ENCODE assay signal across 23 cellular contexts in genomic region chr11:97956904-97957303, GRCh38.
DNase-seq lines count a peak whose midpoint lies in the region; ATAC-seq, FAIRE-seq and TF ChIP-seq lines count a peak whose summit lies in the region.
"Had no signal": no experiment of that assay in that cellular context is flagged by ENCODE, and none has a peak within 500 bp of the region (broad histone marks: within the 10 kb centered on the region; RNA-seq: fewer than 3 reads in every experiment).

No MANE protein-coding gene starts in this region.

- BruUV-seq in IMR-90 (replicated peaks; lab: Mats Ljungman, UMichigan) = no TSS peak

- no peak overlapping the region for H3K4ac ChIP-seq in IMR-90 (ENCODE audit: low read depth, low read length)

- no peak for TF ChIP-seq POLR2A in IMR-90 (IDR thresholded peaks at IDR 0.05; ENCODE audit: low read depth, low read length)

- H2AK5ac ChIP-seq in IMR-90 (ENCODE audit: low read depth, low read length) = no peak overlapping the region

- in situ Hi-C loops in IMR-90 (cut with MboI; ENCODE audit: low sequenced_read_pairs) = no loop called here

- no peak overlapping the region for H4K5ac ChIP-seq in IMR-90 (ENCODE audit: low read depth, low read length)

- H2AK9ac ChIP-seq in IMR-90 (replicated peaks; ENCODE audit: low read depth, low read length, poor library complexity) = no peak overlapping the region

- no peak overlapping the region for H3K27ac Mint-ChIP-seq in CD4-positive, alpha-beta memory T cell
- H3K27ac Mint-ChIP-seq: CD14-positive monocyte; CD4-positive, alpha-beta T cell had no signal

- H3K9me2 ChIP-seq in SK-N-SH = no peaks in the 10 kb centered on the region; the same call in 1 of the 2 replicates

- no peak overlapping the region for H3K14ac ChIP-seq in IMR-90 (replicated peaks; ENCODE audit: low read depth, low read length)

- ATAC-seq in SK-N-SH treated with all-trans-retinoic acid at 6 μM for 48 hours (no peak), IMR-90 (ENCODE audit: low read depth) (peak; percentile 57)

- H3K18ac ChIP-seq in IMR-90 (ENCODE audit: low read depth, low read length) = no peak overlapping the region

- H3K4me2 ChIP-seq in SK-N-SH (no peak overlapping the region), IMR-90 (ENCODE audit: low read depth, low read length) (no peak overlapping the region)
- H3K4me2 ChIP-seq: BLaER1 treated with 17β-estradiol and CSF1 and Interleukin-3, amounts not matched to agents 10 nM and 100 nM had no signal

- no peaks in the 10 kb centered on the region for H3F3A ChIP-seq in SK-N-SH (replicated peaks; ENCODE audit: insufficient read depth)

- FAIRE-seq in islet of Langerhans (lab: Jason Lieb, UNC) (peak; percentile 65), kidney (lab: Jason Lieb, UNC) (no peak)
- FAIRE-seq: A204.1, G401.6, GM12892, H54 had no signal

- 44% methylated on average over 2 of the region's 2 CpGs for WGBS in SK-N-SH (ENCODE audit: low lambda C conversion rate)
- no CpG with 5 or more reads among the region's 2 CpGs for WGBS in IMR-90 (ENCODE audit: extremely low coverage in 2 of 2, insufficient read length in 1 of 2), 2 experiments

- CTCF ChIA-PET in SK-N-SH (lab: Yijun Ruan, JAX) = no interaction called here
- CTCF ChIA-PET in IMR-90 (lab: Yijun Ruan, JAX) = no interaction called here
- CTCF ChIA-PET in CD4-positive, alpha-beta memory T cell (lab: Charles Lee; ENCODE audit: partially characterized antibody) = no interaction called here

- H2BK120ac ChIP-seq in IMR-90 (ENCODE audit: low read depth, low read length) = no peak overlapping the region

- H4K91ac ChIP-seq in IMR-90 (ENCODE audit: insufficient read depth, low read depth, low read length) = no peak overlapping the region

- H3K27me3 ChIP-seq in SK-N-SH (ENCODE audit: insufficient read depth) (no peaks in the 10 kb centered on the region), IMR-90 (ENCODE audit: control insufficient read depth, insufficient read depth, low read length) (no peaks in the 10 kb centered on the region)
- no peaks in the 10 kb centered on the region for H3K27me3 ChIP-seq in CD4-positive, alpha-beta memory T cell (ENCODE audit: insufficient read depth, low read length)
- H3K27me3 ChIP-seq: BE2C; BLaER1 treated with 17β-estradiol and CSF1 and Interleukin-3, amounts not matched to agents 10 nM and 100 nM had no signal

- peaks cover 0 to 8% (median 4%) of the 10 kb centered on the region in 8 donors for H3K9me3 Mint-ChIP-seq in CD4-positive, alpha-beta memory T cell

- no peaks in the 10 kb centered on the region for H3K36me3 Mint-ChIP-seq in CD4-positive, alpha-beta memory T cell
- H3K36me3 Mint-ChIP-seq: CD14-positive monocyte had no signal

- H4K20me1 ChIP-seq in SK-N-SH (ENCODE audit: insufficient read depth) = no peaks in the 10 kb centered on the region
- H4K20me1 ChIP-seq in IMR-90 (ENCODE audit: insufficient read depth, low read length) = no peaks in the 10 kb centered on the region
- H4K20me1 ChIP-seq: BLaER1 treated with 17β-estradiol and CSF1 and Interleukin-3, amounts not matched to agents 10 nM and 100 nM had no signal

- dilution Hi-C loops in IMR-90 (cut with HindIII; ENCODE audit: low sequenced_read_pairs, unreplicated experiment) = no loop called here

- H3K4me1 ChIP-seq in SK-N-SH (ENCODE audit: control insufficient read depth in 1 of 2, insufficient read depth in 2 of 2, low read depth in 1 of 2, low read length in 1 of 2) = no peaks in the 10 kb centered on the region
- no peaks in the 10 kb centered on the region for H3K4me1 ChIP-seq in IMR-90 (ENCODE audit: control insufficient read depth, insufficient read depth, low read length)
- H3K4me1 ChIP-seq in CD4-positive, alpha-beta memory T cell (ENCODE audit: insufficient read depth, low read length) = no peaks in the 10 kb centered on the region
- no peaks in the 10 kb centered on the region for H3K4me1 ChIP-seq in kidney (ENCODE audit: control insufficient read depth in 1 of 2, insufficient read depth in 1 of 2, low read depth in 1 of 2, low read length in 2 of 2)
- H3K4me1 ChIP-seq: BE2C; BLaER1 treated with 17β-estradiol and CSF1 and Interleukin-3, amounts not matched to agents 10 nM and 100 nM; Caco-2 had no signal

- no peak overlapping the region for H4K8ac ChIP-seq in IMR-90 (ENCODE audit: low read depth in 2 of 2, low read length in 2 of 2)

- H3K9ac ChIP-seq in SK-N-SH = no peak overlapping the region
- H3K9ac ChIP-seq in IMR-90 (ENCODE audit: low read depth, low read length) = no peak overlapping the region
- no peak overlapping the region for H3K9ac ChIP-seq in kidney (ENCODE audit: low read length in 2 of 2)
- H3K9ac ChIP-seq: BLaER1 treated with 17β-estradiol and CSF1 and Interleukin-3, amounts not matched to agents 10 nM and 100 nM had no signal

- no peak for TF ChIP-seq CTCF in SK-N-SH (IDR thresholded peaks at IDR 0.05)
- TF ChIP-seq CTCF in IMR-90 (conservative IDR thresholded peaks at IDR 0.05; ENCODE audit: low read depth, low read length) = no peak
- TF ChIP-seq CTCF in kidney (IDR thresholded peaks at IDR 0.05; ENCODE audit: borderline replicate concordance, extremely low read depth, insufficient read depth) = no peak

- no peak overlapping the region for H2BK15ac ChIP-seq in IMR-90 (ENCODE audit: low read depth, low read length)

- H3K79me1 ChIP-seq in IMR-90 (ENCODE audit: low read depth in 1 of 2, low read length in 2 of 2) = no peaks in the 10 kb centered on the region

- TF ChIP-seq RAD21 in SK-N-SH (IDR thresholded peaks at IDR 0.05; ENCODE audit: low read length) (no peak), IMR-90 (IDR thresholded peaks at IDR 0.05; ENCODE audit: low read length) (no peak)

- H2BK20ac ChIP-seq in IMR-90 (ENCODE audit: low read depth, low read length) = no peak overlapping the region

- H3K23ac ChIP-seq in IMR-90 (ENCODE audit: low read depth, low read length) = no peak overlapping the region

- DNase-seq in SK-N-SH (no peak), IMR-90 (no peak), kidney (no peak), COR-L47 (lab: John Stamatoyannopoulos, UW) (no peak)
- no peak for DNase-seq in CD4-positive, alpha-beta memory T cell
- no peak for DNase-seq in activated CD4-positive, alpha-beta T cell treated with anti-CD3 and anti-CD28 coated beads for 1 hour
- DNase-seq: AML-193; BE2C; Caco-2; CD4-positive, alpha-beta T cell; DMS153; DND-41; GOT3; HCEC 1CT had no signal

- H3K4me3 ChIP-seq in SK-N-SH (ENCODE audit: low read depth in 2 of 2, low read length in 1 of 2) (no peak overlapping the region), IMR-90 (ENCODE audit: insufficient read depth, low read depth, low read length) (no peak overlapping the region), kidney (ENCODE audit: low read length in 2 of 2) (no peak overlapping the region)
- no peak overlapping the region for H3K4me3 ChIP-seq in CD4-positive, alpha-beta memory T cell (ENCODE audit: low read length in 2 of 2)
- H3K4me3 ChIP-seq: BLaER1 treated with 17β-estradiol and CSF1 and Interleukin-3, amounts not matched to agents 10 nM and 100 nM had no signal

- H3K36me3 ChIP-seq in SK-N-SH (replicated peaks in 1 of 2; ENCODE audit: control insufficient read depth in 1 of 2, insufficient read depth in 2 of 2, low read length in 1 of 2) (no peaks in the 10 kb centered on the region), IMR-90 (ENCODE audit: control insufficient read depth, insufficient read depth, low read length) (no peaks in the 10 kb centered on the region), kidney (ENCODE audit: control insufficient read depth in 1 of 2, insufficient read depth in 2 of 2, low read length in 2 of 2) (no peaks in the 10 kb centered on the region)
- no peaks in the 10 kb centered on the region for H3K36me3 ChIP-seq in CD4-positive, alpha-beta memory T cell (ENCODE audit: insufficient read depth, low read length)
- H3K36me3 ChIP-seq: BE2C; BLaER1 treated with 17β-estradiol and CSF1 and Interleukin-3, amounts not matched to agents 10 nM and 100 nM had no signal

- no peaks in the 10 kb centered on the region for H3K79me2 ChIP-seq in SK-N-SH (ENCODE audit: insufficient read depth)

- H3K27ac ChIP-seq in SK-N-SH (ENCODE audit: low read depth in 2 of 2, low read length in 1 of 2) = no peak overlapping the region
- no peak overlapping the region for H3K27ac ChIP-seq in IMR-90 (ENCODE audit: insufficient read depth, low read length)
- H3K27ac ChIP-seq in CD4-positive, alpha-beta memory T cell (ENCODE audit: low read depth, low read length) = no peak overlapping the region
- no peak overlapping the region for H3K27ac ChIP-seq in kidney (ENCODE audit: low read depth in 2 of 2, low read length in 2 of 2)
- H3K27ac ChIP-seq: 22Rv1; BLaER1 treated with 17β-estradiol and CSF1 and Interleukin-3, amounts not matched to agents 10 nM and 100 nM had no signal

- H2BK5ac ChIP-seq in IMR-90 (ENCODE audit: low read depth, low read length, poor library complexity, severe bottlenecking) = no peak overlapping the region

- 0 out of 2 replicates have a peak overlapping the region, but pooled peaks have one; percentile 46 for H2AFZ ChIP-seq in SK-N-SH (ENCODE audit: low read depth)
- peak overlapping the region; percentile 61 for H2AFZ ChIP-seq in IMR-90 (replicated peaks; ENCODE audit: low read length, poor library complexity)

- H3K4me3 Mint-ChIP-seq in CD4-positive, alpha-beta memory T cell = no peak overlapping the region
- H3K4me3 Mint-ChIP-seq: CD14-positive monocyte; CD4-positive, alpha-beta T cell had no signal

- H3K9me3 ChIP-seq in SK-N-SH = peaks cover 4% of the 10 kb centered on the region; the same call in 1 of the 2 replicates
- no peaks in the 10 kb centered on the region for H3K9me3 ChIP-seq in IMR-90 (ENCODE audit: control insufficient read depth, insufficient read depth, low read length)
- no peaks in the 10 kb centered on the region for H3K9me3 ChIP-seq in CD4-positive, alpha-beta memory T cell (ENCODE audit: control insufficient read depth in 1 of 2, low read length in 2 of 2)
- no peaks in the 10 kb centered on the region for H3K9me3 ChIP-seq in kidney (ENCODE audit: control insufficient read depth in 1 of 2, low read length in 2 of 2)
- H3K9me3 ChIP-seq: BE2C; BLaER1 treated with 17β-estradiol and CSF1 and Interleukin-3, amounts not matched to agents 10 nM and 100 nM; Caco-2 had no signal

- H3K56ac ChIP-seq in IMR-90 (ENCODE audit: extremely low read depth, insufficient read depth, low read length) = no peak overlapping the region

- POLR2A ChIA-PET in SK-N-SH (lab: Yijun Ruan, JAX) (no interaction called here), IMR-90 (lab: Charles Lee; ENCODE audit: unreplicated experiment) (no interaction called here)
- POLR2A ChIA-PET in CD4-positive, alpha-beta memory T cell (lab: Charles Lee; ENCODE audit: partially characterized antibody) = no interaction called here

- intact Hi-C loops in IMR-90 (cut with micrococcal nuclease) = no loop called here
- intact Hi-C loops in CD4-positive, alpha-beta memory T cell (cut with micrococcal nuclease) = no loop called here
- intact Hi-C loops in kidney (cut with DNase I) = no loop called here

- no peaks in the 10 kb centered on the region for H3K27me3 Mint-ChIP-seq in CD4-positive, alpha-beta memory T cell
- H3K27me3 Mint-ChIP-seq: CD4-positive, alpha-beta T cell had no signal

- H3K9me1 ChIP-seq in IMR-90 (ENCODE audit: insufficient read depth, low read length) = no peaks in the 10 kb centered on the region

- TF ChIP-seq EP300 in SK-N-SH (IDR thresholded peaks at IDR 0.05; ENCODE audit: borderline replicate concordance in 1 of 2, low read depth in 1 of 2, low read length in 1 of 2) = no peak

- no peaks in the 10 kb centered on the region for H3K4me1 Mint-ChIP-seq in CD4-positive, alpha-beta memory T cell
- H3K4me1 Mint-ChIP-seq: CD14-positive monocyte had no signal

TF ChIP-seq in IMR-90, 13 proteins besides CTCF, POLR2A, EP300 and RAD21 (continues in another document):
- TF ChIP-seq SMC3 (IDR thresholded peaks at IDR 0.05; ENCODE audit: low read depth, low read length) = no peak
